Comparison of ENCODE assay signal across 24 cellular contexts in genomic region chr1:115402753-115403184, GRCh38.
"Had no signal": no experiment of that assay in that cellular context is flagged by ENCODE, and none has a peak within 500 bp of the region (broad histone marks: within the 10 kb centered on the region; RNA-seq: fewer than 3 reads in every experiment).

No MANE protein-coding gene starts in this region.

- H3K27me3 ChIP-seq: foreskin keratinocyte, right lobe of liver, spleen, testis had no signal

- H3K9me3 ChIP-seq: esophagus squamous epithelium, psoas muscle, right lobe of liver, testis had no signal

- H3K4me1 Mint-ChIP-seq: activated B cell treated with CpG ODN at 0.5 μM for 24 hours; brain; memory B cell; stimulated activated memory B cell treated with anti-CD40 and anti-IgM and Interleukin-4, amounts not matched to agents 10 μg/mL and 1 μg/mL and 100 μg/mL, for 72 hours had no signal

- H3K27ac ChIP-seq: esophagus squamous epithelium, foreskin keratinocyte, psoas muscle, right lobe of liver, spleen, testis had no signal

- ATAC-seq: foreskin keratinocyte; psoas muscle; right lobe of liver; stimulated activated memory B cell treated with anti-CD40 and anti-IgM and Interleukin-4, amounts not matched to agents 10 μg/mL and 1 μg/mL and 100 μg/mL, for 72 hours had no signal

- H3K9me3 Mint-ChIP-seq: activated CD4-positive, alpha-beta memory T cell treated with anti-CD3 and anti-CD28 coated beads for 36 hours; activated T-helper 1 cell treated with anti-CD3 and anti-CD28 coated beads, Interleukin-12 subunit alpha, Interleukin-12 subunit beta, Interleukin-2, Interleukin-4 antibody, amounts not matched to agents 30 ng/mL and 10 ng/mL and 1 ng/mL, durations not matched to agents 14 hours and 24 hours and 36 hours had no signal

- H3K4me3 Mint-ChIP-seq: activated B cell treated with CpG ODN at 0.5 μM for 24 hours; activated CD4-positive, alpha-beta memory T cell treated with anti-CD3 and anti-CD28 coated beads for 36 hours; activated naive CD8-positive, alpha-beta T cell; activated T-helper 1 cell treated with anti-CD3 and anti-CD28 coated beads, Interleukin-12 subunit alpha, Interleukin-12 subunit beta, Interleukin-2, Interleukin-4 antibody, amounts not matched to agents 30 ng/mL and 10 ng/mL and 1 ng/mL, durations not matched to agents 14 hours and 24 hours and 36 hours; brain; dendritic cell treated with granulocyte-macrophage colony-stimulating factor and Interleukin-4, amounts not matched to agents 40 ng/mL and 50 ng/mL, for 4 days; memory B cell; stimulated activated memory B cell treated with anti-CD40 and anti-IgM and Interleukin-4, amounts not matched to agents 10 μg/mL and 1 μg/mL and 100 μg/mL, for 72 hours had no signal

- H3K4me3 ChIP-seq: esophagus squamous epithelium, psoas muscle, right lobe of liver, spleen, testis had no signal

- H3K36me3 Mint-ChIP-seq: activated CD4-positive, alpha-beta memory T cell treated with anti-CD3 and anti-CD28 coated beads for 36 hours; activated naive CD8-positive, alpha-beta T cell; brain; memory B cell; stimulated activated memory B cell treated with anti-CD40 and anti-IgM and Interleukin-4, amounts not matched to agents 10 μg/mL and 1 μg/mL and 100 μg/mL, for 72 hours had no signal

- DNase-seq: activated B cell treated with CpG ODN at 0.5 μM for 24 hours; activated CD4-positive, alpha-beta memory T cell treated with anti-CD3 and anti-CD28 coated beads for 36 hours; activated CD4-positive, alpha-beta T cell treated with anti-CD3 and anti-CD28 coated beads for 4 hours; activated gamma-delta T cell treated with Interleukin-2 at 50 U/mL for 16 hours; activated T-cell treated with anti-CD3 and anti-CD28 coated beads for 4 hours; amniotic stem cell; effector CD8-positive, alpha-beta T cell; esophagus squamous epithelium; foreskin keratinocyte; glutamatergic neuron; hypothalamus; psoas muscle; right lobe of liver; spleen; stimulated activated CD4-positive, alpha-beta T cell treated with anti-CD3 and anti-CD28 coated beads, Interleukin-4, amount 100 ng/mL, for 4 hours; T-helper 1 cell; T-helper 9 cell; testis had no signal

- H3K36me3 ChIP-seq: esophagus squamous epithelium, right lobe of liver, spleen had no signal

- H3K27ac Mint-ChIP-seq: activated B cell treated with CpG ODN at 0.5 μM for 24 hours; activated CD4-positive, alpha-beta memory T cell treated with anti-CD3 and anti-CD28 coated beads for 36 hours; activated naive CD8-positive, alpha-beta T cell; activated T-helper 1 cell treated with anti-CD3 and anti-CD28 coated beads, Interleukin-12 subunit alpha, Interleukin-12 subunit beta, Interleukin-2, Interleukin-4 antibody, amounts not matched to agents 30 ng/mL and 10 ng/mL and 1 ng/mL, durations not matched to agents 14 hours and 24 hours and 36 hours; brain; dendritic cell treated with granulocyte-macrophage colony-stimulating factor and Interleukin-4, amounts not matched to agents 40 ng/mL and 50 ng/mL, for 4 days; memory B cell; stimulated activated memory B cell treated with anti-CD40 and anti-IgM and Interleukin-4, amounts not matched to agents 10 μg/mL and 1 μg/mL and 100 μg/mL, for 72 hours had no signal

- H3K27me3 Mint-ChIP-seq: activated B cell treated with CpG ODN at 0.5 μM for 24 hours; dendritic cell treated with granulocyte-macrophage colony-stimulating factor and Interleukin-4, amounts not matched to agents 40 ng/mL and 50 ng/mL, for 4 days; stimulated activated memory B cell treated with anti-CD40 and anti-IgM and Interleukin-4, amounts not matched to agents 10 μg/mL and 1 μg/mL and 100 μg/mL, for 72 hours had no signal
